23 cellular contexts compared by ENCODE assay signal in the genomic region with DNA sequence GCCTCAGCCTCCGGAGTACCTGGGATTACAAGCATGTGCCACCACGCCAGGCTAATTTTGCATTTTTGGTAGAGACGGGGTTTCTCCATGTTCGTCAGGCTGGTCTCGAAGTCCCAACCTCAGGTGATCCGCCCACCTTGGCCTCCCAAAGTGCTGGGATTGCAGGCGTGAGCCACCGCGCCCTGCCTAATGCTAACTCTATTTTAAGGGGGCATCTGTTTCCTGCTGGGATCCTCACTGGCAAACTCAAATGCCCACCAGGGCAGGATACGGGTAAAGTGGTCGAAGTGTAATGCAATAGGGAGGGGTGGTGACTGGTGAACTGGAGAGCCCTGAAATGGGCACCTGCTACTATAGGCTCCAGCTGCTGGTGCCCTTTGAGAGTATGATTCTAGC.
"Had no signal": no experiment of that assay in that cellular context is flagged by ENCODE, and none has a peak within 500 bp of the region (broad histone marks: within the 10 kb centered on the region; RNA-seq: fewer than 3 reads in every experiment).

No MANE protein-coding gene starts in this region.

- H3K4me3 Mint-ChIP-seq: activated CD4-positive, alpha-beta memory T cell treated with anti-CD3 and anti-CD28 coated beads for 36 hours; activated CD4-positive, alpha-beta T cell treated with anti-CD3 and anti-CD28 coated beads, Interleukin-2, amount 10 ng/mL, durations not matched to agents 7 days and 5 days; activated naive CD4-positive, alpha-beta T cell treated with anti-CD3 and anti-CD28 coated beads, Interleukin-2, amount 10 ng/mL, durations not matched to agents 7 days and 5 days; activated naive CD8-positive, alpha-beta T cell treated with anti-CD3 and anti-CD28 coated beads for 36 hours; activated T-helper 17 cell treated with anti-CD3 and anti-CD28 coated beads, Interleukin-2, amount 50 U/mL, for 72 hours had no signal

- H3K27me3 Mint-ChIP-seq: activated CD4-positive, alpha-beta memory T cell treated with anti-CD3 and anti-CD28 coated beads for 36 hours; activated CD4-positive, alpha-beta T cell treated with anti-CD3 and anti-CD28 coated beads, Interleukin-2, amount 10 ng/mL, durations not matched to agents 7 days and 5 days; activated naive CD8-positive, alpha-beta T cell treated with anti-CD3 and anti-CD28 coated beads for 36 hours; activated T-helper 17 cell treated with anti-CD3 and anti-CD28 coated beads, Interleukin-2, amount 50 U/mL, for 72 hours had no signal

- DNase-seq: activated CD4-positive, alpha-beta memory T cell treated with anti-CD3 and anti-CD28 coated beads for 36 hours; activated CD4-positive, alpha-beta T cell treated with anti-CD3 and anti-CD28 coated beads, Interleukin-2, amount 10 ng/mL, durations not matched to agents 7 days and 5 days; activated CD4-positive, CD25-positive, alpha-beta regulatory T cell; activated CD8-positive, alpha-beta memory T cell treated with anti-CD3 and anti-CD28 coated beads for 24 hours; activated gamma-delta T cell; activated naive CD4-positive, alpha-beta T cell treated with anti-CD3 and anti-CD28 coated beads, Interleukin-2, amount 10 ng/mL, durations not matched to agents 7 days and 5 days; activated naive CD8-positive, alpha-beta T cell treated with anti-CD3 and anti-CD28 coated beads for 36 hours; activated T-cell treated with anti-CD3 and anti-CD28 coated beads for 4 hours; activated T-cell treated with anti-CD3 and anti-CD28 coated beads, Interleukin-2, amount 50 U/mL, for 48 hours; brain microvascular endothelial cell; NCI-H1105; NCI-H1436; NCI-H1694 treated with DMSO at 0.1 percent for 48 hours; NCI-H2029 treated with DMSO at 0.1 percent for 48 hours; NCI-H345; NCI-H510A treated with DMSO at 0.1 percent for 48 hours; PC-3; SIG-M5; T-helper 2 cell; T1000 had no signal

- H3K36me3 Mint-ChIP-seq: activated CD4-positive, alpha-beta memory T cell treated with anti-CD3 and anti-CD28 coated beads for 36 hours had no signal

- H3K9me3 Mint-ChIP-seq: activated CD4-positive, alpha-beta memory T cell treated with anti-CD3 and anti-CD28 coated beads for 36 hours; activated naive CD4-positive, alpha-beta T cell treated with anti-CD3 and anti-CD28 coated beads, Interleukin-2, amount 10 ng/mL, durations not matched to agents 7 days and 5 days; activated T-helper 17 cell treated with anti-CD3 and anti-CD28 coated beads, Interleukin-2, amount 50 U/mL, for 72 hours had no signal

- H3K36me3 ChIP-seq: brain microvascular endothelial cell, cardiac muscle cell had no signal

- ATAC-seq: activated T-helper 17 cell treated with anti-CD3 and anti-CD28 coated beads, Interleukin-2, amount 50 U/mL, for 72 hours; PC-3 had no signal

- H3K27ac ChIP-seq: brain microvascular endothelial cell, cardiac muscle cell, VCaP had no signal

- H3K4me3 ChIP-seq: cardiac muscle cell had no signal

- H3K27ac Mint-ChIP-seq: activated CD4-positive, alpha-beta memory T cell treated with anti-CD3 and anti-CD28 coated beads for 36 hours; activated CD4-positive, alpha-beta T cell treated with anti-CD3 and anti-CD28 coated beads, Interleukin-2, amount 10 ng/mL, durations not matched to agents 7 days and 5 days; activated naive CD4-positive, alpha-beta T cell treated with anti-CD3 and anti-CD28 coated beads, Interleukin-2, amount 10 ng/mL, durations not matched to agents 7 days and 5 days; activated naive CD8-positive, alpha-beta T cell treated with anti-CD3 and anti-CD28 coated beads for 36 hours; activated T-helper 17 cell treated with anti-CD3 and anti-CD28 coated beads, Interleukin-2, amount 50 U/mL, for 72 hours had no signal

- H3K27me3 ChIP-seq: brain microvascular endothelial cell, cardiac muscle cell had no signal
